In genomic region chr2:86003967-86004366, GRCh38 we compare ENCODE assay signal across 21 cellular contexts.
"Had no signal": no experiment of that assay in that cellular context is flagged by ENCODE, and none has a peak within 500 bp of the region (broad histone marks: within the 10 kb centered on the region; RNA-seq: fewer than 3 reads in every experiment).

No MANE protein-coding gene starts in this region.

- H3K4me3 ChIP-seq: cardiac muscle cell, dorsolateral prefrontal cortex, gastrocnemius medialis, lower lobe of right lung, prostate gland, skin epidermis, tibial nerve, vagina had no signal

- H3K36me3 ChIP-seq: cardiac muscle cell, gastrocnemius medialis, lower lobe of right lung, prostate gland, tibial nerve, vagina had no signal

- H3K4me1 ChIP-seq: gastrocnemius medialis, prostate gland had no signal

- H3K27ac ChIP-seq: cardiac muscle cell, dorsolateral prefrontal cortex, gastrocnemius medialis, lower lobe of right lung, prostate gland, skin epidermis, tibial nerve, vagina had no signal

- ATAC-seq: activated T-helper 17 cell treated with anti-CD3 and anti-CD28 coated beads, Interleukin-2, amount 50 U/mL, for 72 hours; gastrocnemius medialis; left colon; lower lobe of right lung; right cardiac atrium had no signal

- H3K9me3 ChIP-seq: prostate gland, vagina had no signal

- H3K27me3 ChIP-seq: cardiac muscle cell, dorsolateral prefrontal cortex, gastrocnemius medialis, tibial nerve, vagina had no signal

- DNase-seq: activated B cell treated with CpG ODN at 0.5 μM for 24 hours; activated CD4-positive, alpha-beta T cell treated with anti-CD3 and anti-CD28 coated beads, Interleukin-2, amount 10 ng/mL, durations not matched to agents 7 days and 5 days; activated CD8-positive, alpha-beta memory T cell treated with anti-CD3 and anti-CD28 coated beads for 24 hours; activated naive CD4-positive, alpha-beta T cell treated with anti-CD3 and anti-CD28 coated beads for 36 hours; dorsolateral prefrontal cortex; endodermal cell; left colon; lower lobe of right lung; nephron progenitor cell; right cardiac atrium; stimulated activated CD4-positive, alpha-beta T cell treated with anti-CD3 and anti-CD28 coated beads, Interleukin-15, amount 100 ng/mL, for 24 hours; stimulated activated CD4-positive, alpha-beta T cell treated with anti-CD3 and anti-CD28 coated beads, Interleukin-4, amount 100 ng/mL, for 1 hour; stimulated activated naive CD4-positive, alpha-beta T cell; T-helper 9 cell had no signal
